23 cellular contexts compared by ENCODE assay signal in the genomic region with DNA sequence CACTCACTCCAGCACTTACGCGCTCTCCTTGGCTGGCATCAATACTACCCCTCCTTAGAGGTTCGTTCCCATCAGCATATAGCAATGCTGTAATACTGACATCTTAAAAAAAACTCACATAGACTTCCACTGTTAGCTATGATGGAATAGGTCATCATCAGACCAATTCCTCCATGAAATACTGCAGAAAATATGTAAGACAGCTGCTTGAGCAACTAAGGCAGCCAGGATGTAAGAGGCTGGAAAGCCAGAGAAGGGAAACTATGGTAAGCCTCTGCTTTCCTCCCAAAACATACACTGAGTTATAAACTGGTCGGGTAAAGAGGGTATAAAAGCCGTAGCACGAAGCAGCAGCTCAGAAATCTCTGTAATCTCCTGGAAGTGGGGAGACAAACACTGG.
"Had no signal": no experiment of that assay in that cellular context is flagged by ENCODE, and none has a peak within 500 bp of the region (broad histone marks: within the 10 kb centered on the region; RNA-seq: fewer than 3 reads in every experiment).

No MANE protein-coding gene starts in this region.

- DNase-seq: activated CD4-positive, alpha-beta T cell treated with anti-CD3 and anti-CD28 coated beads for 36 hours; activated CD4-positive, CD25-positive, alpha-beta regulatory T cell; activated CD8-positive, alpha-beta memory T cell treated with anti-CD3 and anti-CD28 coated beads, Interleukin-2, amount 10 ng/mL, durations not matched to agents 7 days and 5 days; activated CD8-positive, alpha-beta T cell treated with anti-CD3 and anti-CD28 coated beads, Interleukin-2, amount 10 ng/mL, durations not matched to agents 7 days and 5 days; activated naive CD8-positive, alpha-beta T cell treated with anti-CD3 and anti-CD28 coated beads, Interleukin-2, amount 50 U/mL, for 24 hours; activated T-cell treated with anti-CD3 and anti-CD28 coated beads, Interleukin-2, amount 50 U/mL, for 48 hours; aorta; body of pancreas; colonic mucosa; effector CD8-positive, alpha-beta T cell; foreskin keratinocyte; heart left ventricle; hypothalamus; kidney glomerular epithelial cell; midbrain; naive thymus-derived CD8-positive, alpha-beta T cell; right lobe of liver; small intestine; stimulated activated CD4-positive, alpha-beta T cell treated with anti-CD3 and anti-CD28 coated beads, Interleukin-4, amount 100 ng/mL, for 24 hours; stomach; T1000 had no signal

- ATAC-seq: activated CD4-positive, alpha-beta T cell treated with anti-CD3 and anti-CD28 coated beads for 36 hours; activated CD8-positive, alpha-beta memory T cell treated with anti-CD3 and anti-CD28 coated beads, Interleukin-2, amount 10 ng/mL, durations not matched to agents 7 days and 5 days; activated CD8-positive, alpha-beta T cell treated with anti-CD3 and anti-CD28 coated beads, Interleukin-2, amount 10 ng/mL, durations not matched to agents 7 days and 5 days; activated naive CD8-positive, alpha-beta T cell treated with anti-CD3 and anti-CD28 coated beads, Interleukin-2, amount 50 U/mL, for 24 hours; body of pancreas; foreskin keratinocyte; heart left ventricle; left lobe of liver; naive thymus-derived CD8-positive, alpha-beta T cell; right lobe of liver; stimulated activated memory B cell treated with anti-CD40 and anti-IgM and Interleukin-4, amounts not matched to agents 10 μg/mL and 1 μg/mL and 100 μg/mL, for 72 hours had no signal
